ENCODE assay signal across 3 cellular contexts in genomic region chr17:69565447-69565846, GRCh38.
"Had no signal": no experiment of that assay in that cellular context is flagged by ENCODE, and none has a peak within 500 bp of the region (broad histone marks: within the 10 kb centered on the region; RNA-seq: fewer than 3 reads in every experiment).

No MANE protein-coding gene starts in this region.

- ATAC-seq: GM12878 had no signal

- H3K4me3 ChIP-seq: GM12878 had no signal

- DNase-seq: GDM1, GF-D8 had no signal
